Comparison of ENCODE assay signal across 8 cellular contexts in the genomic region with DNA sequence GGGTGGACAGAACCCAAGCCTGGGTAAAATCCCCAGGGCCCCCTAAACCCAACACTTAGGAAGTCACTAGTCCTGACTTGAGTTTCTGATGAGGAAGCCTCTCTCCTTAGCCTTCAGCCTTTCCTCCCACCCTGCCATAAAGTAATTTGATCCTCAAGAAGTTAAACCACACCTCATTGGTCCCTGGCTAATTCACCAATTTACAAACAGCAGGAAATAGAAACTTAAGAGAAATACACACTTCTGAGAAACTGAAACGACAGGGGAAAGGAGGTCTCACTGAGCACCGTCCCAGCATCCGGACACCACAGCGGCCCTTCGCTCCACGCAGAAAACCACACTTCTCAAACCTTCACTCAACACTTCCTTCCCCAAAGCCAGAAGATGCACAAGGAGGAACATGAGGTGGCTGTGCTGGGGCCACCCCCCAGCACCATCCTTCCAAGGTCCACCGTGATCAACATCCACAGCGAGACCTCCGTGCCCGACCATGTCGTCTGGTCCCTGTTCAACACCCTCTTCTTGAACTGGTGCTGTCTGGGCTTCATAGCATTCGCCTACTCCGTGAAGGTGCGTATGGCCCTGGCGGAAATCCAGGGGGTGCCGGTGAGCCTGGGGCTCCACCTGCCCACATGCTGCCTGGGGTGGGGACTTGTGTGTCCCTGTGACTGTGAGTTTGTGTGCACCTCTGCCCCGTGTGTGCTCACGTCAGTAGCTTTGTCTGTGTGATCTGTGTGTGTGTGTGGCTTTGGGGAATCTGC. TPM values are rescaled to one million over a fixed set of nuclear protein-coding genes. Genes with fewer than 3 reads are reported as not detected.
DNase-seq lines count a peak whose midpoint lies in the region; ATAC-seq and TF ChIP-seq lines count a peak whose summit lies in the region.

IFITM1 (plus strand) TSS at position 254 of the 761 bp plus-strand sequence; CDS start at position 385, 131 bp downstream.

- H3K4me2 ChIP-seq in IMR-90 (ENCODE audit: low read depth, low read length) = peak within 1 kb of the TSS; percentile 62

- peak within 1 kb of the TSS; percentile 88 for H3K56ac ChIP-seq in IMR-90 (ENCODE audit: extremely low read depth, insufficient read depth, low read length)

- peak within 1 kb of the TSS; percentile 92 for H2AK5ac ChIP-seq in IMR-90 (ENCODE audit: low read depth, low read length)

- H4K8ac ChIP-seq in IMR-90 (ENCODE audit: low read depth in 2 of 2, low read length in 2 of 2) = peak within 1 kb of the TSS; percentile 45 to 87

- H2BK15ac ChIP-seq in IMR-90 (ENCODE audit: low read depth, low read length) = peak within 1 kb of the TSS; percentile 49; the same call in 2 of the 3 replicates

- dilution Hi-C loops in IMR-90 (cut with HindIII; ENCODE audit: low sequenced_read_pairs, unreplicated experiment) = no loop called here

- peak within 1 kb of the TSS; percentile 88 for H4K91ac ChIP-seq in IMR-90 (ENCODE audit: insufficient read depth, low read depth, low read length)

- H3K4me3 Mint-ChIP-seq in naive thymus-derived CD8-positive, alpha-beta T cell = peak within 1 kb of the TSS; percentile 88 to 100 (median 97)

- peak within 1 kb of the TSS; percentile 67 for H3K9ac ChIP-seq in IMR-90 (ENCODE audit: low read depth, low read length)

- H3K14ac ChIP-seq in IMR-90 (replicated peaks; ENCODE audit: low read depth, low read length) = peak within 1 kb of the TSS; percentile 87

- 37% methylated on average over 3 of the region's 18 CpGs; no CpG with 5 or more reads in 1 of the 2 experiments for WGBS in IMR-90 (ENCODE audit: extremely low coverage in 2 of 2, insufficient read length in 1 of 2), 2 experiments

- H2BK120ac ChIP-seq in IMR-90 (ENCODE audit: low read depth, low read length) = peak within 1 kb of the TSS; percentile 71

- H2BK5ac ChIP-seq in IMR-90 (ENCODE audit: low read depth, low read length, poor library complexity, severe bottlenecking) = peak within 1 kb of the TSS; percentile 87

- peaks cover 3% of the 10 kb centered on the region; the same call in 1 of the 2 replicates for H4K20me1 ChIP-seq in IMR-90 (ENCODE audit: insufficient read depth, low read length)

- peaks cover 23% of the 10 kb centered on the region for H3K4me1 ChIP-seq in IMR-90 (ENCODE audit: control insufficient read depth, insufficient read depth, low read length)

- POLR2A ChIA-PET in IMR-90 (lab: Charles Lee; ENCODE audit: unreplicated experiment) = no interaction called here
- POLR2A ChIA-PET in activated CD8-positive, alpha-beta memory T cell treated with anti-CD3 and anti-CD28 coated beads for 36 hours (lab: Charles Lee) = interaction anchor here (1.4 kb wide), 1 partner anchor 13 kb away, joined by 6 read pairs; no protein-coding TSS in a partner anchor
- POLR2A ChIA-PET in naive thymus-derived CD8-positive, alpha-beta T cell (lab: Charles Lee) = interaction anchor here (1.2 to 5.1 kb wide), 10 partner anchors 8 to 93 kb away, joined by 3 to 70 read pairs (median 46); partner anchors contain the start of genes IFITM2, NLRP6 and PGGHG

- H3K27me3 ChIP-seq in IMR-90 (ENCODE audit: control insufficient read depth, insufficient read depth, low read length) = no peaks in the 10 kb centered on the region

- peaks cover 30 to 50% (median 40%) of the 10 kb centered on the region in 4 donors for H3K4me1 Mint-ChIP-seq in naive thymus-derived CD8-positive, alpha-beta T cell

- peak within 1 kb of the TSS; percentile 90 for H3K23ac ChIP-seq in IMR-90 (ENCODE audit: low read depth, low read length)

- TF ChIP-seq CTCF in IMR-90 (conservative IDR thresholded peaks at IDR 0.05; ENCODE audit: low read depth, low read length) = no peak

- DNase-seq in NOMO-1 treated with DMSO at 0.1 percent for 48 hours (lab: John Stamatoyannopoulos, UW; ENCODE audit: unreplicated experiment) (peak; percentile 41), NOMO-1 treated with dmso at 0.1 percent for 144 hours (lab: John Stamatoyannopoulos, UW; ENCODE audit: unreplicated experiment) (no peak), IMR-90 (peak; percentile 84), COLO668 (lab: John Stamatoyannopoulos, UW; ENCODE audit: unreplicated experiment) (no peak)
- DNase-seq in naive thymus-derived CD8-positive, alpha-beta T cell = peak in 9 of 10 donors; percentile 55 to 90 (median 82)

- H3K9me1 ChIP-seq in IMR-90 (ENCODE audit: insufficient read depth, low read length) = 0 out of 2 replicates have a peak, but pooled peaks cover 5% of the 10 kb centered on the region

- no peak; the same call in 1 of the 2 replicates for TF ChIP-seq POLR2A in IMR-90 (IDR thresholded peaks at IDR 0.05; ENCODE audit: low read depth, low read length)

- peak within 1 kb of the TSS; percentile 85 for H3K27ac ChIP-seq in IMR-90 (ENCODE audit: insufficient read depth, low read length)

- in situ Hi-C loops in IMR-90 (cut with MboI; ENCODE audit: low sequenced_read_pairs) = no loop called here

- peak within 1 kb of the TSS; percentile 62; the same call in 1 of the 2 replicates for H2BK20ac ChIP-seq in IMR-90 (ENCODE audit: low read depth, low read length)

- peak within 1 kb of the TSS; percentile 95 for H2AFZ ChIP-seq in IMR-90 (replicated peaks; ENCODE audit: low read length, poor library complexity)

- ATAC-seq in IMR-90 (ENCODE audit: low read depth) (peak; percentile 36), esophagus mucosa (peak; percentile 7), HG03097 (IDR thresholded peaks at IDR 0.05; ENCODE audit: low FRiP score, unreplicated experiment) (no peak)
- peak; percentile 56 to 78 for ATAC-seq in naive thymus-derived CD8-positive, alpha-beta T cell

- H3K4ac ChIP-seq in IMR-90 (ENCODE audit: low read depth, low read length) = peak within 1 kb of the TSS; percentile 88

- peak within 1 kb of the TSS; percentile 57 for H4K5ac ChIP-seq in IMR-90 (ENCODE audit: low read depth, low read length)

- peaks cover 5% of the 10 kb centered on the region; the same call in 1 of the 2 replicates for H3K36me3 ChIP-seq in IMR-90 (ENCODE audit: control insufficient read depth, insufficient read depth, low read length)

- H3K27me3 Mint-ChIP-seq in naive thymus-derived CD8-positive, alpha-beta T cell = no peaks in the 10 kb centered on the region

- CTCF ChIA-PET in IMR-90 (lab: Yijun Ruan, JAX) = no interaction called here
- CTCF ChIA-PET in activated CD8-positive, alpha-beta memory T cell treated with anti-CD3 and anti-CD28 coated beads for 36 hours (lab: Charles Lee) = interaction anchor here (1.7 kb wide), 1 partner anchor 9 kb away, joined by 8 read pairs; no protein-coding TSS in a partner anchor

- peak within 1 kb of the TSS; percentile 52 for H3K18ac ChIP-seq in IMR-90 (ENCODE audit: low read depth, low read length)

- no peaks in the 10 kb centered on the region for H3K9me3 ChIP-seq in IMR-90 (ENCODE audit: control insufficient read depth, insufficient read depth, low read length)

- H3K4me3 ChIP-seq in IMR-90 (ENCODE audit: insufficient read depth, low read depth, low read length) = peak within 1 kb of the TSS; percentile 44

- BruUV-seq in IMR-90 (replicated peaks; lab: Mats Ljungman, UMichigan) = TSS peak; percentile 94

- intact Hi-C loops in IMR-90 (cut with micrococcal nuclease) = loop anchor here (2.0 kb wide), 1 partner anchor 43 kb away; no protein-coding TSS in a partner anchor

- no peak for TF ChIP-seq RAD21 in IMR-90 (IDR thresholded peaks at IDR 0.05; ENCODE audit: low read length)

- H3K36me3 Mint-ChIP-seq in naive thymus-derived CD8-positive, alpha-beta T cell = peaks cover 19 to 27% (median 27%) of the 10 kb centered on the region in 3 donors

- H3K27ac Mint-ChIP-seq in naive thymus-derived CD8-positive, alpha-beta T cell = peak within 1 kb of the TSS; percentile 94 to 99 (median 99)

- peak within 1 kb of the TSS; percentile 99 for H2AK9ac ChIP-seq in IMR-90 (replicated peaks; ENCODE audit: low read depth, low read length, poor library complexity)

- H3K9me3 Mint-ChIP-seq in naive thymus-derived CD8-positive, alpha-beta T cell = no peaks in the 10 kb centered on the region

- H3K79me1 ChIP-seq in IMR-90 (ENCODE audit: low read depth in 1 of 2, low read length in 2 of 2) = peaks cover 5 to 37% of the 10 kb centered on the region in 2 experiments; a peak in 3 of 4 replicates

TF ChIP-seq in IMR-90, 13 proteins besides CTCF, POLR2A, EP300 and RAD21:
- TF ChIP-seq MXI1 (IDR thresholded peaks at IDR 0.05; ENCODE audit: borderline replicate concordance, low read depth, low read length) (no peak), SMC3 (IDR thresholded peaks at IDR 0.05; ENCODE audit: low read depth, low read length) (no peak), USF2 (IDR thresholded peaks at IDR 0.05; ENCODE audit: low read depth, low read length) (no peak), RFX5 (IDR thresholded peaks at IDR 0.05; ENCODE audit: low read depth, low read length) (no peak), BHLHE40 (IDR thresholded peaks at IDR 0.05; ENCODE audit: low read depth, low read length) (no peak), MAZ (IDR thresholded peaks at IDR 0.05; ENCODE audit: borderline replicate concordance, low read depth, low read length) (no peak), MAFK (IDR thresholded peaks at IDR 0.05; ENCODE audit: low read depth, low read length) (no peak), RCOR1 (IDR thresholded peaks at IDR 0.05; ENCODE audit: insufficient replicate concordance, low read length) (no peak), CEBPB (IDR thresholded peaks at IDR 0.05; ENCODE audit: low read depth, low read length) (no peak), FOS (IDR thresholded peaks at IDR 0.05; ENCODE audit: low read depth, low read length) (no peak)
TF ChIP-seq in IMR-90: peak in this region for 0.

RNA-seq across cellular contexts. Expression of gene IFITM1, which starts in this region (rescaled TPM):
- 14.4 and 24.2 TPM in 2 replicates for total RNA-seq in IMR-90 (2012; rRNA removed)
- polyA plus RNA-seq in IMR-90 (2012; rRNA removed) = 67.5 and 68.9 TPM in 2 replicates
- polyA plus RNA-seq in IMR-90 (2012; cell fraction: cytosol; rRNA removed) = 54.7 and 163 TPM in 2 replicates
- 25.1 and 28.0 TPM in 2 replicates for polyA plus RNA-seq in IMR-90 (2012; cell fraction: nucleus; rRNA removed; ENCODE audit: low replicate concordance)
- 10 to 100 TPM; 97.5 to 99.3 TPM for total RNA-seq in activated CD8-positive, alpha-beta memory T cell treated with anti-CD3 and anti-CD28 coated beads for 36 hours
- total RNA-seq in esophagus mucosa = 59.8 TPM
- 10 to 100 TPM; 90.0 to 91.0 TPM for total RNA-seq in naive thymus-derived CD8-positive, alpha-beta T cell
- polyA plus RNA-seq in naive thymus-derived CD8-positive, alpha-beta T cell = 1,000 to 10,000 TPM; 1,833 to 2,198 (median 2,135) TPM

Comparison
In these comparisons a context has a peak if more than half of its experiments do, and no peak if none do; other contexts are left out.
1. RNA of gene IFITM1 (polyA plus RNA-seq): 1,833 to 2,198 TPM in naive thymus-derived CD8-positive, alpha-beta T cell; 25.1 to 163 TPM in IMR-90; every median in the first group is over 10 times any median in the second.
2. DNase-seq: peak in NOMO-1 treated with DMSO at 0.1 percent for 48 hours (single experiment), IMR-90 (single experiment) and naive thymus-derived CD8-positive, alpha-beta T cell (9 of 10); none in NOMO-1 treated with dmso at 0.1 percent for 144 hours (single experiment) and COLO668 (single experiment).